13 cellular contexts compared by ENCODE assay signal in the genomic region with DNA sequence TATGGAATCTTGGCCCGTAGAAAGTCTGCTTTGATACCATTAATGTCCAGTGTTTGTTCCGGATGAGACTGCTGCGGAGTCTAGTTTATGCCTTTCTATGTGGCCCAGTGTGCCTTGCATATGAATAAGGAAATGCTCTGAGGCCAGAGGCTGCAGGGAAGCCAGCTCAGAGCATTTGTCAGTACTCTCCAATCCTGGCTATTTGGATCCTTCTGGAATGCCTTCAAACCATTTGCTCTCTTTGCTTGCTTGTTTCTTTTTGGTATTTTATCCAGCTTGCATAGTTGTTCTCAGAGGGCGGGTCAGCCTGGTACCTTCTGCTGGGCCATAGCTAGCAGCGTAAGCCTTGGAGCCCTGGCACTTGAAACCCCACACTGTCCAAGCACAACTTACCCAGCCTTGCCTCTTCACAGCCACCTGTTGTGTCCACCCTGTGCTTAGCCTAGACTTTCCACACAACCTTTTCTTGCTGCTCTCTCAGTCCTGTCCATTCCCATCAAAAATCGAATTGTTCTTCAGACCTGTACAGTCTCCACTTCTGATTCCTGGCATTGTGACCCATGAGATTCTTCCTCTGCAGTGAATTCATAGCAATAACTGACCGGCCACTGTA.
"Had no signal": no experiment of that assay in that cellular context is flagged by ENCODE, and none has a peak within 500 bp of the region (broad histone marks: within the 10 kb centered on the region; RNA-seq: fewer than 3 reads in every experiment).

No MANE protein-coding gene starts in this region.

- H3K4me3 ChIP-seq: cardiac muscle cell, hepatocyte, lung, thoracic aorta had no signal

- H3K27me3 ChIP-seq: cardiac muscle cell, hepatocyte had no signal

- H3K4me2 ChIP-seq: hepatocyte had no signal

- H3K36me3 ChIP-seq: cardiac muscle cell, thoracic aorta had no signal

- FAIRE-seq: astrocyte had no signal

- ATAC-seq: activated naive CD8-positive, alpha-beta T cell treated with anti-CD3 and anti-CD28 coated beads, Interleukin-2, amount 50 U/mL, for 24 hours; natural killer cell had no signal

- H3K9me3 ChIP-seq: thoracic aorta had no signal

- DNase-seq: activated naive CD4-positive, alpha-beta T cell treated with Interleukin-2 at 50 U/mL for 16 hours; activated naive CD8-positive, alpha-beta T cell treated with anti-CD3 and anti-CD28 coated beads, Interleukin-2, amount 50 U/mL, for 24 hours; erythroblast; kidney glomerular epithelial cell; natural killer cell; stimulated activated CD4-positive, alpha-beta T cell treated with anti-CD3 and anti-CD28 coated beads, Interleukin-4, amount 100 ng/mL, for 24 hours; SW 1271; T-helper 9 cell had no signal

- H3K27ac ChIP-seq: cardiac muscle cell, hepatocyte, thoracic aorta had no signal

- H2AFZ ChIP-seq: hepatocyte had no signal
